In genomic region chr2:27085062-27085669, GRCh38 we compare ENCODE assay signal across 8 cellular contexts. TPM values are rescaled to one million over a fixed set of nuclear protein-coding genes. Genes with fewer than 3 reads are reported as not detected.
A peak's percentile ranks its signal among the peaks of the same experiment; 100 is the strongest.
DNase-seq lines count a peak whose midpoint lies in the region; ATAC-seq and TF ChIP-seq lines count a peak whose summit lies in the region.

No MANE protein-coding gene starts in this region.

- CTCF ChIA-PET in SK-N-SH (lab: Yijun Ruan, JAX): interaction anchor here (0.9 to 14.6 kb wide), 29 partner anchors 8 to 476 kb away, joined by 3 to 227 read pairs (median 6); partner anchors contain the start of genes AGBL5, OST4 and TMEM214

- no peak for TF ChIP-seq POLR2A in stomach (IDR thresholded peaks at IDR 0.05)

- H3F3A ChIP-seq in SK-N-SH (replicated peaks; ENCODE audit: insufficient read depth): peaks cover 7% of the 10 kb centered on the region

- H3K27me3 ChIP-seq in SK-N-SH (ENCODE audit: insufficient read depth): no peaks in the 10 kb centered on the region
- no peaks in the 10 kb centered on the region for H3K27me3 ChIP-seq in ascending aorta
- no peaks in the 10 kb centered on the region for H3K27me3 ChIP-seq in kidney epithelial cell (ENCODE audit: control insufficient read depth, insufficient read depth, low read length)
- no peaks in the 10 kb centered on the region for H3K27me3 ChIP-seq in stomach
- H3K27me3 ChIP-seq in SJCRH30: peaks cover 10% of the 10 kb centered on the region; the same call in 1 of the 2 replicates

- POLR2A ChIA-PET in SK-N-SH (lab: Yijun Ruan, JAX): interaction anchor here (0.6 to 6.7 kb wide), 7 partner anchors 11 to 197 kb away, joined by 3 to 63 read pairs (median 3); partner anchors contain the start of genes AGBL5, OST4 and TRIM54

- H3K4me2 ChIP-seq in SK-N-SH: peak overlapping the region; percentile 89; the same call in 1 of the 2 replicates

- no peak for TF ChIP-seq RAD21 in SK-N-SH (IDR thresholded peaks at IDR 0.05; ENCODE audit: low read length)

- 71% methylated on average over 10 of the region's 10 CpGs for WGBS in SK-N-SH (ENCODE audit: low lambda C conversion rate)
- WGBS in stomach, 5 donors: 53 to 60% (median 55%) methylated on average over 10 of the region's 10 CpGs

- intact Hi-C loops in ascending aorta (cut with DNase I): loop anchor here (1.0 to 5.0 kb wide), 2 partner anchors 47 to 124 kb away; partner anchors contain the start of gene PREB
- intact Hi-C loops in stomach (cut with DNase I; ENCODE audit: low total_unique reads): loop anchor here (10.0 kb wide), 1 partner anchor 50 kb away; the partner anchor contains the start of gene TMEM214

- DNase-seq in SK-N-SH (no peak), ascending aorta (ENCODE audit: low spot score in 2 of 2) (no peak), kidney epithelial cell (ENCODE audit: low read depth) (no peak), stomach (no peak), SJCRH30 (no peak)

- H3K9me3 ChIP-seq in SK-N-SH (no peaks in the 10 kb centered on the region), ascending aorta (no peaks in the 10 kb centered on the region), stomach (no peaks in the 10 kb centered on the region), SJCRH30 (replicated peaks) (no peaks in the 10 kb centered on the region)

- peaks cover 14% of the 10 kb centered on the region for H3K79me2 ChIP-seq in SK-N-SH (ENCODE audit: insufficient read depth)

- no peak overlapping the region for H3K9ac ChIP-seq in SK-N-SH

- TF ChIP-seq EP300 in SK-N-SH (IDR thresholded peaks at IDR 0.05; ENCODE audit: borderline replicate concordance in 1 of 2, low read depth in 1 of 2, low read length in 1 of 2) (no peak), stomach (IDR thresholded peaks at IDR 0.05) (no peak)

- no peaks in the 10 kb centered on the region for H3K9me2 ChIP-seq in SK-N-SH

- TF ChIP-seq CTCF in SK-N-SH (IDR thresholded peaks at IDR 0.05) (no peak), ascending aorta (IDR thresholded peaks at IDR 0.05) (no peak), kidney epithelial cell (IDR thresholded peaks at IDR 0.05; ENCODE audit: insufficient read depth, low read length, poor library complexity, severe bottlenecking) (no peak), stomach (IDR thresholded peaks at IDR 0.05) (peak in 1 of 7 experiments; percentile 18)

- ATAC-seq in SK-N-SH treated with all-trans-retinoic acid at 6 μM for 48 hours: no peak
- ATAC-seq in HG03571 (IDR thresholded peaks at IDR 0.05; ENCODE audit: unreplicated experiment): no peak
- ATAC-seq in GM18520 (IDR thresholded peaks at IDR 0.05; ENCODE audit: unreplicated experiment): no peak

- peaks cover 16% of the 10 kb centered on the region; the same call in 1 of the 2 replicates for H4K20me1 ChIP-seq in SK-N-SH (ENCODE audit: insufficient read depth)

- H2AFZ ChIP-seq in SK-N-SH (ENCODE audit: low read depth): no peak overlapping the region

- H3K4me3 ChIP-seq in SK-N-SH (ENCODE audit: low read depth in 2 of 2, low read length in 1 of 2): peak overlapping the region; percentile 50 to 65; a peak in 2 of 4 replicates
- peak overlapping the region; percentile 61 to 66 for H3K4me3 ChIP-seq in ascending aorta
- peak overlapping the region; percentile 55 for H3K4me3 ChIP-seq in kidney epithelial cell (ENCODE audit: low read depth, low read length)
- H3K4me3 ChIP-seq in stomach: peak overlapping the region; percentile 63 to 79 (median 65)
- H3K4me3 ChIP-seq in SJCRH30: no peak overlapping the region

- peak overlapping the region in 1 of 2 experiments; percentile 89; a peak in 2 of 4 replicates for H3K27ac ChIP-seq in SK-N-SH (ENCODE audit: low read depth in 2 of 2, low read length in 1 of 2)
- peak overlapping the region; percentile 81 to 87 for H3K27ac ChIP-seq in ascending aorta
- H3K27ac ChIP-seq in stomach: peak overlapping the region; percentile 83 to 92 (median 89)
- no peak overlapping the region for H3K27ac ChIP-seq in SJCRH30

- H3K4me1 ChIP-seq in SK-N-SH (ENCODE audit: control insufficient read depth in 1 of 2, insufficient read depth in 2 of 2, low read depth in 1 of 2, low read length in 1 of 2) (peaks cover 18 to 55% of the 10 kb centered on the region in 2 experiments), ascending aorta (peaks cover 15 to 36% of the 10 kb centered on the region in 2 donors), stomach (peaks cover 41 to 80% (median 66%) of the 10 kb centered on the region in 4 donors), SJCRH30 (peaks cover 42% of the 10 kb centered on the region)

- H3K36me3 ChIP-seq in SK-N-SH (replicated peaks in 1 of 2; ENCODE audit: control insufficient read depth in 1 of 2, insufficient read depth in 2 of 2, low read length in 1 of 2): peaks cover 13 to 38% of the 10 kb centered on the region in 2 experiments
- H3K36me3 ChIP-seq in ascending aorta: peaks cover 11 to 18% of the 10 kb centered on the region in 2 donors
- no peaks in the 10 kb centered on the region for H3K36me3 ChIP-seq in kidney epithelial cell (ENCODE audit: control insufficient read depth, insufficient read depth, low read length)
- peaks cover 0 to 17% (median 6%) of the 10 kb centered on the region in 4 donors for H3K36me3 ChIP-seq in stomach
- H3K36me3 ChIP-seq in SJCRH30: no peaks in the 10 kb centered on the region

TF ChIP-seq in SK-N-SH, 30 proteins besides CTCF, POLR2A, EP300 and RAD21 (continues in another document):
- TF ChIP-seq PBX3 (IDR thresholded peaks at IDR 0.05) (no peak), SIN3A (IDR thresholded peaks at IDR 0.05; ENCODE audit: borderline replicate concordance, low read depth, low read length) (no peak), RCOR1 (IDR thresholded peaks at IDR 0.05; ENCODE audit: low read length) (no peak), MXI1 (IDR thresholded peaks at IDR 0.05; ENCODE audit: low read depth, low read length) (no peak)

TF ChIP-seq in SK-N-SH treated with all-trans-retinoic acid at 6 μM for 48 hours, 23 proteins besides CTCF, POLR2A, EP300 and RAD21 (continues in another document):
- no peak for TF ChIP-seq POU6F1 (CRISPR knock-in tag; IDR thresholded peaks at IDR 0.05; ENCODE audit: borderline replicate concordance, low read depth)
- TF ChIP-seq OSR1 (CRISPR knock-in tag; IDR thresholded peaks at IDR 0.05): no peak
- TF ChIP-seq ZFP30 (CRISPR knock-in tag; IDR thresholded peaks at IDR 0.05): no peak

RNA-seq across cellular contexts. Expression of gene KHK, which starts 1.4 kb away (rescaled TPM):
- 6.5 and 10.3 TPM in 2 replicates for polyA plus RNA-seq in SK-N-SH (2012; rRNA removed)
- polyA plus RNA-seq in SK-N-SH (2012; cell fraction: cytosol; rRNA removed): 5.2 and 7.6 TPM in 2 replicates
- polyA plus RNA-seq in SK-N-SH (2012; cell fraction: nucleus; rRNA removed): 12.4 and 21.0 TPM in 2 replicates
- 0.85 TPM for total RNA-seq in ascending aorta
- total RNA-seq in kidney epithelial cell: 3.1 and 3.8 TPM in 2 replicates
- total RNA-seq in stomach: 10 to 100 TPM in 1 of 5 donors, 1 to 10 TPM in 3, not detected in 1; 1.3 to 18.2 (median 3.0) TPM
- 1 to 10 TPM; 3.5 to 5.9 (median 4.2) TPM for polyA plus RNA-seq in stomach
- 0.30 and 0.63 TPM in 2 replicates for total RNA-seq in SJCRH30 (2014; rRNA removed; shearing (Covaris generic))

RNA-seq across cellular contexts. Expression of gene EMILIN1, which starts 6.8 kb away (rescaled TPM):
- polyA plus RNA-seq in SK-N-SH (2012; rRNA removed): 184 and 286 TPM in 2 replicates
- polyA plus RNA-seq in SK-N-SH (2012; cell fraction: cytosol; rRNA removed): 96.2 and 169 TPM in 2 replicates
- 206 and 267 TPM in 2 replicates for polyA plus RNA-seq in SK-N-SH (2012; cell fraction: nucleus; rRNA removed)
- total RNA-seq in ascending aorta: 301 TPM
- 7.4 and 9.5 TPM in 2 replicates for total RNA-seq in kidney epithelial cell
- 100 to 1,000 TPM in 2 of 5 donors, 10 to 100 TPM in 3; 17.5 to 208 (median 89.2) TPM for total RNA-seq in stomach
- 10 to 100 TPM; 19.6 to 53.1 (median 31.1) TPM for polyA plus RNA-seq in stomach
- 80.5 and 87.7 TPM in 2 replicates for total RNA-seq in SJCRH30 (2014; rRNA removed; shearing (Covaris generic))

RNA-seq across cellular contexts. Expression of gene OST4, which starts 13.7 kb away (rescaled TPM):
- polyA plus RNA-seq in SK-N-SH (2012; rRNA removed) (876 and 1,851 TPM in 2 replicates), stomach (100 to 1,000 TPM; 421 to 610 (median 506) TPM)
- 1,232 and 1,463 TPM in 2 replicates for polyA plus RNA-seq in SK-N-SH (2012; cell fraction: cytosol; rRNA removed)
- 356 and 431 TPM in 2 replicates for polyA plus RNA-seq in SK-N-SH (2012; cell fraction: nucleus; rRNA removed)
- total RNA-seq in ascending aorta (158 TPM), kidney epithelial cell (237 and 272 TPM in 2 replicates), stomach (100 to 1,000 TPM in 4 of 5 donors, 10 to 100 TPM in 1; 16.8 to 281 (median 134) TPM)
- total RNA-seq in SJCRH30 (2014; rRNA removed; shearing (Covaris generic)): 349 and 357 TPM in 2 replicates

RNA-seq across cellular contexts. Expression of gene AGBL5, which starts 33.7 kb away (rescaled TPM):
- polyA plus RNA-seq in SK-N-SH (2012; rRNA removed) (45.5 and 47.8 TPM in 2 replicates), stomach (10 to 100 TPM; 11.5 to 16.6 (median 13.6) TPM)
- polyA plus RNA-seq in SK-N-SH (2012; cell fraction: cytosol; rRNA removed): 32.0 and 43.2 TPM in 2 replicates
- 33.7 and 37.7 TPM in 2 replicates for polyA plus RNA-seq in SK-N-SH (2012; cell fraction: nucleus; rRNA removed)
- total RNA-seq in ascending aorta (2.1 TPM), kidney epithelial cell (28.6 and 32.0 TPM in 2 replicates), stomach (10 to 100 TPM in 3 of 5 donors, 1 to 10 TPM in 2; 7.8 to 29.0 (median 11.6) TPM)
- total RNA-seq in SJCRH30 (2014; rRNA removed; shearing (Covaris generic)): 71.4 and 72.4 TPM in 2 replicates

RNA-seq across cellular contexts. Expression of gene CGREF1, which starts 33.8 kb away (rescaled TPM):
- polyA plus RNA-seq in SK-N-SH (2012; rRNA removed) (17.1 and 18.3 TPM in 2 replicates), stomach (1 to 10 TPM; 2.3 to 3.2 (median 2.4) TPM)
- 14.7 and 20.2 TPM in 2 replicates for polyA plus RNA-seq in SK-N-SH (2012; cell fraction: cytosol; rRNA removed)
- 14.7 and 15.3 TPM in 2 replicates for polyA plus RNA-seq in SK-N-SH (2012; cell fraction: nucleus; rRNA removed)
- total RNA-seq in ascending aorta (3.5 TPM), kidney epithelial cell (1.8 and 2.5 TPM in 2 replicates), stomach (1 to 10 TPM in 3 of 5 donors, not detected in 2; 1.4 to 4.1 (median 2.6) TPM)
- 0.08 TPM in 1 of 2 replicates, not detected in the other for total RNA-seq in SJCRH30 (2014; rRNA removed; shearing (Covaris generic))
